In the genomic region with DNA sequence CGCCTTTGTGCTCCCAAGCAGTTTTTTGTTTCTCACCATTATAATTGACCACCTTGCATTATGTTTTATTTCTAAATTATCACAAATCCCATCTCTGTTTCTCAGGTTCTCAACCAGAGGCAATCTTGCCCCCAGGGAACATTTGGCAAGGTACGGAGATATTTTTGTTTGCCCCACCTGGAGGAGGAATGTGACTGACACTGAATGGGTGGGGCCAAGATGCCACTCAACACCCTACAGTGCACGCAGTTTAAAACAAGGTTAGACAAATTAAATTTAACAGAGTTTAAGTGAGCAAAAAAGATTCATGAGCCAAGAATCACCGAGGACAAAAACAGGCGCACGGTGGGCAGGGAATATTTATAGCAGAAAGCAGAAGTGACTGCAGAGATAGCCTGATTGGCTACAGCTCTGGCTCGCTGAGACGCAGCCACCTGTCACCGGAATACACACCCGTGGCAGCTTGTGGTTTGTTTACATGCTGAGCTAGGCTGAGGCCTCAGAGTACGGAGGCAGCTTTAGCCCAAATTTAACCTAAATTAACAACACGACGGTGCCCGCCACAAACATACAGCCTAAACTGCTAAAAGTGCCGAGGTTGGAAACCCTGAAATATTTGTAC, we compare ENCODE assay signal across 8 cellular contexts.
DNase-seq lines count a peak whose midpoint lies in the region; ATAC-seq lines count a peak whose summit lies in the region.

No MANE protein-coding gene starts in this region.

- ATAC-seq in HG02981 (IDR thresholded peaks at IDR 0.05; ENCODE audit: unreplicated experiment) = peak; percentile 91
- no peak for ATAC-seq in left lobe of liver

- peak; percentile 10 for DNase-seq in SIG-M5 treated with dmso at 0.1 percent for 504 hours (lab: John Stamatoyannopoulos, UW; ENCODE audit: unreplicated experiment)
- no peak for DNase-seq in SIG-M5 (lab: John Stamatoyannopoulos, UW)
- peak; percentile 73 for DNase-seq in NCI-H345 (lab: John Stamatoyannopoulos, UW)
- peak; percentile 8 for DNase-seq in activated CD8-positive, alpha-beta memory T cell treated with anti-CD3 and anti-CD28 coated beads, Interleukin-2, amount 50 U/mL, for 24 hours (ENCODE audit: extremely low read depth)
- DNase-seq in mucosa of gallbladder (ENCODE audit: low spot score) = peak; percentile 40
- DNase-seq in left lobe of liver (ENCODE audit: low spot score) = no peak
- no peak for DNase-seq in glomerular visceral epithelial cell (ENCODE audit: extremely low spot score)

Comparison
In these comparisons a context has a peak if more than half of its experiments do, and no peak if none do; other contexts are left out.
1. DNase-seq: peak in SIG-M5 treated with dmso at 0.1 percent for 504 hours (single experiment), NCI-H345 (single experiment), activated CD8-positive, alpha-beta memory T cell treated with anti-CD3 and anti-CD28 coated beads, Interleukin-2, amount 50 U/mL, for 24 hours (single experiment) and mucosa of gallbladder (single experiment); none in SIG-M5 (single experiment), left lobe of liver (single experiment) and glomerular visceral epithelial cell (single experiment).